Comparison of ENCODE assay signal across 1 cellular context in genomic region chr19:16463991-16464575, GRCh38.
TF ChIP-seq lines count a peak whose summit lies in the region.

No MANE protein-coding gene starts in this region.

TF ChIP-seq in HepG2, 621 proteins besides CTCF, POLR2A, EP300 and RAD21 (continues in another document):
- TF ChIP-seq BCL6 (CRISPR knock-in tag; IDR thresholded peaks at IDR 0.05) = peak; percentile 38
- peak; percentile 56 for TF ChIP-seq SKI (IDR thresholded peaks at IDR 0.05; ENCODE audit: partially characterized antibody)
- no peak for TF ChIP-seq TERF1 (CRISPR knock-in tag; IDR thresholded peaks at IDR 0.05)
- 0 out of 2 replicates have a peak, but pooled peaks have one; percentile 48 for TF ChIP-seq MYPOP (CRISPR knock-in tag; IDR thresholded peaks at IDR 0.05)
- peak; percentile 72 for TF ChIP-seq HDAC2 (CRISPR knock-in tag; IDR thresholded peaks at IDR 0.05)
- no peak for TF ChIP-seq GZF1 (CRISPR knock-in tag; IDR thresholded peaks at IDR 0.05)
- no peak for TF ChIP-seq FOXA1 (IDR thresholded peaks at IDR 0.05)
- TF ChIP-seq FOXA1 (CRISPR knock-in tag; IDR thresholded peaks at IDR 0.05) = peak; percentile 81
- TF ChIP-seq ZNF124 (CRISPR knock-in tag; IDR thresholded peaks at IDR 0.05) = peak; percentile 78
- TF ChIP-seq SNAI1 (CRISPR knock-in tag; IDR thresholded peaks at IDR 0.05; ENCODE audit: borderline replicate concordance) = no peak
- peak; percentile 84 for TF ChIP-seq ESRRA (CRISPR knock-in tag; IDR thresholded peaks at IDR 0.05; ENCODE audit: low read depth)
- no peak for TF ChIP-seq TMF1 (CRISPR knock-in tag; IDR thresholded peaks at IDR 0.05; ENCODE audit: low read depth)
- 0 out of 2 replicates have a peak, but pooled peaks have one; percentile 29 for TF ChIP-seq NFATC3 (CRISPR knock-in tag; IDR thresholded peaks at IDR 0.05)
- TF ChIP-seq NFE2 (CRISPR knock-in tag; IDR thresholded peaks at IDR 0.05) = no peak
- TF ChIP-seq SIX1 (CRISPR knock-in tag; IDR thresholded peaks at IDR 0.05; ENCODE audit: borderline replicate concordance) = peak; percentile 88
- TF ChIP-seq FOXO1 (CRISPR knock-in tag; IDR thresholded peaks at IDR 0.05) = peak; percentile 80
- TF ChIP-seq BORCS8-MEF2B (CRISPR knock-in tag; IDR thresholded peaks at IDR 0.05) = 0 out of 2 replicates have a peak, but pooled peaks have one; percentile 62
- peak; percentile 85; the same call in 1 of the 2 replicates for TF ChIP-seq ZBTB10 (CRISPR knock-in tag; IDR thresholded peaks at IDR 0.05; ENCODE audit: borderline replicate concordance)
- TF ChIP-seq ZNF770 (CRISPR knock-in tag; IDR thresholded peaks at IDR 0.05) = 0 out of 2 replicates have a peak, but pooled peaks have one; percentile 11
- peak; percentile 58; the same call in 1 of the 2 replicates for TF ChIP-seq ZFY (CRISPR knock-in tag; IDR thresholded peaks at IDR 0.05)
- peak; percentile 90 for TF ChIP-seq SAP130 (CRISPR knock-in tag; IDR thresholded peaks at IDR 0.05; ENCODE audit: low read depth)
- no peak; the same call in 1 of the 2 replicates for TF ChIP-seq HNF4G (IDR thresholded peaks at IDR 0.05; ENCODE audit: borderline replicate concordance, low read depth, low read length)
- no peak for TF ChIP-seq HNF4G (CRISPR knock-in tag; IDR thresholded peaks at IDR 0.05; ENCODE audit: borderline replicate concordance, low read depth)
- TF ChIP-seq HBP1 (CRISPR knock-in tag; IDR thresholded peaks at IDR 0.05; ENCODE audit: low read depth) = no peak
- peak; percentile 37; the same call in 1 of the 2 replicates for TF ChIP-seq UBTF (CRISPR knock-in tag; IDR thresholded peaks at IDR 0.05)
- TF ChIP-seq NFKB2 (CRISPR knock-in tag; IDR thresholded peaks at IDR 0.05; ENCODE audit: borderline replicate concordance) = peak; percentile 35; the same call in 1 of the 2 replicates
- 0 out of 2 replicates have a peak, but pooled peaks have one; percentile 33 for TF ChIP-seq ZNF552 (CRISPR knock-in tag; IDR thresholded peaks at IDR 0.05; ENCODE audit: borderline replicate concordance)
- TF ChIP-seq ZNF414 (CRISPR knock-in tag; IDR thresholded peaks at IDR 0.05) = peak; percentile 28; the same call in 1 of the 2 replicates
- TF ChIP-seq ZNF569 (CRISPR knock-in tag; IDR thresholded peaks at IDR 0.05; ENCODE audit: borderline replicate concordance) = no peak
- no peak for TF ChIP-seq HNF1B (CRISPR knock-in tag; IDR thresholded peaks at IDR 0.05)
- peak; percentile 54; the same call in 1 of the 2 replicates for TF ChIP-seq KAT8 (CRISPR knock-in tag; IDR thresholded peaks at IDR 0.05)
- peak; percentile 48; the same call in 1 of the 2 replicates for TF ChIP-seq ZNF878 (CRISPR knock-in tag; IDR thresholded peaks at IDR 0.05)
- peak; percentile 65; the same call in 1 of the 3 replicates for TF ChIP-seq MXI1 (IDR thresholded peaks at IDR 0.05; ENCODE audit: borderline replicate concordance, low read depth, low read length)
- no peak for TF ChIP-seq LCORL (IDR thresholded peaks at IDR 0.05)
- peak; percentile 83 for TF ChIP-seq LCORL (CRISPR knock-in tag; IDR thresholded peaks at IDR 0.05)
- peak; percentile 47; the same call in 1 of the 2 replicates for TF ChIP-seq MXD4 (CRISPR knock-in tag; IDR thresholded peaks at IDR 0.05)
- TF ChIP-seq RBM22 (optimal IDR thresholded peaks at IDR 0.05; ENCODE audit: low read length) = no peak
- TF ChIP-seq ASH2L (IDR thresholded peaks at IDR 0.05; ENCODE audit: insufficient read length, low read depth, low read length) = peak; percentile 26
- TF ChIP-seq SKIL (CRISPR knock-in tag; IDR thresholded peaks at IDR 0.05; ENCODE audit: borderline replicate concordance) = peak; percentile 79; the same call in 1 of the 2 replicates
- TF ChIP-seq PHF21A (CRISPR knock-in tag; IDR thresholded peaks at IDR 0.05) = peak; percentile 73; the same call in 1 of the 2 replicates
- 0 out of 2 replicates have a peak, but pooled peaks have one; percentile 41 for TF ChIP-seq IKZF5 (CRISPR knock-in tag; IDR thresholded peaks at IDR 0.05)
- peak; percentile 63; the same call in 1 of the 2 replicates for TF ChIP-seq NR2F2 (IDR thresholded peaks at IDR 0.05; ENCODE audit: borderline replicate concordance, low read depth)
- peak; percentile 42 to 53; a peak in 2 of 4 replicates for TF ChIP-seq NR2F1 (CRISPR knock-in tag; IDR thresholded peaks at IDR 0.05)
- TF ChIP-seq ZNF225 (CRISPR knock-in tag; IDR thresholded peaks at IDR 0.05) = no peak
